Comparison of ENCODE assay signal across 34 cellular contexts in genomic region chr5:144024085-144024484, GRCh38.
DNase-seq lines count a peak whose midpoint lies in the region; ATAC-seq, FAIRE-seq and TF ChIP-seq lines count a peak whose summit lies in the region.
"Had no signal": no experiment of that assay in that cellular context is flagged by ENCODE, and none has a peak within 500 bp of the region (broad histone marks: within the 10 kb centered on the region; RNA-seq: fewer than 3 reads in every experiment).

No MANE protein-coding gene starts in this region.

- peaks cover 8 to 27% of the 10 kb centered on the region in 2 experiments; a peak in 3 of 4 replicates for H3K4me1 ChIP-seq in SK-N-SH (ENCODE audit: control insufficient read depth in 1 of 2, insufficient read depth in 2 of 2, low read depth in 1 of 2, low read length in 1 of 2)
- H3K4me1 ChIP-seq: A549; BE2C; BLaER1; BLaER1 treated with 17β-estradiol and CSF1 and Interleukin-3, amounts not matched to agents 10 nM and 100 nM; Caco-2 had no signal

- H3K4me1 Mint-ChIP-seq in HFFc6 (ENCODE audit: low read depth) (peaks cover 33% of the 10 kb centered on the region), nephron (peaks cover 24% of the 10 kb centered on the region)
- H3K4me1 Mint-ChIP-seq: B cell; CD14-positive monocyte; CD4-positive, alpha-beta memory T cell; CD8-positive, alpha-beta memory T cell had no signal

- H3K36me3 Mint-ChIP-seq in HFFc6 (ENCODE audit: low read depth) = peaks cover 17% of the 10 kb centered on the region; the same call in 1 of the 2 replicates
- H3K36me3 Mint-ChIP-seq in nephron (ENCODE audit: low read depth) = peaks cover 4% of the 10 kb centered on the region
- H3K36me3 Mint-ChIP-seq: CD14-positive monocyte; CD4-positive, CD25-positive, alpha-beta regulatory T cell; CD8-positive, alpha-beta T cell had no signal

- H3K4me2 ChIP-seq in SK-N-SH = no peak overlapping the region
- H3K4me2 ChIP-seq: A549; BLaER1; BLaER1 treated with 17β-estradiol and CSF1 and Interleukin-3, amounts not matched to agents 10 nM and 100 nM had no signal

- no peaks in the 10 kb centered on the region for H4K20me1 ChIP-seq in SK-N-SH (ENCODE audit: insufficient read depth)
- H4K20me1 ChIP-seq: BLaER1; BLaER1 treated with 17β-estradiol and CSF1 and Interleukin-3, amounts not matched to agents 10 nM and 100 nM had no signal

- H3K9me3 ChIP-seq in SK-N-SH = no peaks in the 10 kb centered on the region
- H3K9me3 ChIP-seq: A549, BE2C, Caco-2 had no signal

- H3K36me3 ChIP-seq in SK-N-SH (replicated peaks in 1 of 2; ENCODE audit: control insufficient read depth in 1 of 2, insufficient read depth in 2 of 2, low read length in 1 of 2) = no peaks in the 10 kb centered on the region
- H3K36me3 ChIP-seq: BE2C, BLaER1 had no signal

- H3K79me2 ChIP-seq in SK-N-SH (ENCODE audit: insufficient read depth) = no peaks in the 10 kb centered on the region

- peak overlapping the region; percentile 15; the same call in 1 of the 2 replicates for H3K27ac Mint-ChIP-seq in HFFc6
- peak overlapping the region in 2 of 3 experiments; percentile 50 to 55 for H3K27ac Mint-ChIP-seq in nephron
- H3K27ac Mint-ChIP-seq: B cell; CD14-positive monocyte; CD4-positive, alpha-beta memory T cell; CD4-positive, alpha-beta T cell; CD4-positive, CD25-positive, alpha-beta regulatory T cell; CD8-positive, alpha-beta memory T cell; CD8-positive, alpha-beta T cell had no signal

- peak overlapping the region in 1 of 2 experiments; percentile 79; a peak in 2 of 4 replicates for H3K27ac ChIP-seq in SK-N-SH (ENCODE audit: low read depth in 2 of 2, low read length in 1 of 2)
- H3K27ac ChIP-seq: 22Rv1; A549; BLaER1; BLaER1 treated with 17β-estradiol and CSF1 and Interleukin-3, amounts not matched to agents 10 nM and 100 nM; C4-2B had no signal

- no peak for TF ChIP-seq POLR2A in H54 (IDR thresholded peaks at IDR 0.05; ENCODE audit: low read depth, low read length)

- no peak for ATAC-seq in SK-N-SH treated with all-trans-retinoic acid at 6 μM for 48 hours
- ATAC-seq: A549; CD8-positive, alpha-beta T cell had no signal

- CTCF ChIA-PET in SK-N-SH (lab: Yijun Ruan, JAX) = no interaction called here

- H2AFZ ChIP-seq in SK-N-SH (ENCODE audit: low read depth) = no peak overlapping the region

- no peak for TF ChIP-seq CTCF in SK-N-SH (IDR thresholded peaks at IDR 0.05)
- no peak for TF ChIP-seq CTCF in HFFc6 (IDR thresholded peaks at IDR 0.05)
- TF ChIP-seq CTCF in nephron (IDR thresholded peaks at IDR 0.05; ENCODE audit: unreplicated experiment in 3 of 3) = no peak

- POLR2A ChIA-PET in SK-N-SH (lab: Yijun Ruan, JAX) = no interaction called here

- TF ChIP-seq EP300 in SK-N-SH (IDR thresholded peaks at IDR 0.05; ENCODE audit: borderline replicate concordance in 1 of 2, low read depth in 1 of 2, low read length in 1 of 2) = peak in 1 of 2 experiments; percentile 81; a peak in 2 of 4 replicates

- H3K4me3 ChIP-seq in SK-N-SH (ENCODE audit: low read depth in 2 of 2, low read length in 1 of 2) = no peak overlapping the region
- H3K4me3 ChIP-seq: A549; BLaER1; BLaER1 treated with 17β-estradiol and CSF1 and Interleukin-3, amounts not matched to agents 10 nM and 100 nM had no signal

- DNase-seq in SK-N-SH (no peak), HFFc6 (no peak), NCI-H187 (lab: John Stamatoyannopoulos, UW) (no peak), H54 (ENCODE audit: insufficient read length, low spot score) (no peak)
- DNase-seq: 8988T; ACHN; AML-193; BE2C; C1 segment of cervical spinal cord; Caco-2; Calu3; CD4-positive, alpha-beta memory T cell; CD4-positive, alpha-beta T cell; CD4-positive, CD25-positive, alpha-beta regulatory T cell; CD8-positive, alpha-beta memory T cell; CD8-positive, alpha-beta T cell; COR-L47; DMS 273 treated with DMSO at 0.1 percent for 48 hours; DMS153; DMS79; DMS79 treated with DMSO at 0.1 percent for 48 hours; DND-41; EL had no signal

- H3K9ac ChIP-seq in SK-N-SH = no peak overlapping the region
- H3K9ac ChIP-seq: BLaER1; BLaER1 treated with 17β-estradiol and CSF1 and Interleukin-3, amounts not matched to agents 10 nM and 100 nM had no signal

- H3K4me3 Mint-ChIP-seq in HFFc6 (no peak overlapping the region), nephron (no peak overlapping the region)
- H3K4me3 Mint-ChIP-seq: B cell; CD14-positive monocyte; CD4-positive, alpha-beta memory T cell; CD4-positive, alpha-beta T cell; CD4-positive, CD25-positive, alpha-beta regulatory T cell; CD8-positive, alpha-beta memory T cell; CD8-positive, alpha-beta T cell had no signal

- no peaks in the 10 kb centered on the region for H3K27me3 ChIP-seq in SK-N-SH (ENCODE audit: insufficient read depth)
- H3K27me3 ChIP-seq: BE2C; BLaER1; BLaER1 treated with 17β-estradiol and CSF1 and Interleukin-3, amounts not matched to agents 10 nM and 100 nM had no signal

- 79% methylated on average over 1 of the region's 1 CpG for WGBS in SK-N-SH (ENCODE audit: low lambda C conversion rate)

- peaks cover 1% of the 10 kb centered on the region; the same call in 1 of the 2 replicates for H3K27me3 Mint-ChIP-seq in HFFc6 (ENCODE audit: insufficient read depth)
- peaks cover 4% of the 10 kb centered on the region for H3K27me3 Mint-ChIP-seq in nephron (ENCODE audit: low read depth)

- H3K9me2 ChIP-seq in SK-N-SH = no peaks in the 10 kb centered on the region

- peaks cover 11% of the 10 kb centered on the region for H3F3A ChIP-seq in SK-N-SH (replicated peaks; ENCODE audit: insufficient read depth)

- TF ChIP-seq RAD21 in SK-N-SH (IDR thresholded peaks at IDR 0.05; ENCODE audit: low read length) = no peak; the same call in 1 of the 2 replicates

- FAIRE-seq in H54 (lab: Jason Lieb, UNC) = no peak
- FAIRE-seq: A204.1, A549, D721Med had no signal

- H3K9me3 Mint-ChIP-seq in HFFc6 = no peaks in the 10 kb centered on the region
- peaks cover 20% of the 10 kb centered on the region for H3K9me3 Mint-ChIP-seq in nephron

TF ChIP-seq in SK-N-SH, 30 proteins besides CTCF, POLR2A, EP300 and RAD21:
- TF ChIP-seq GATA2 (CRISPR knock-in tag; IDR thresholded peaks at IDR 0.05) (peak; percentile 82), RCOR1 (IDR thresholded peaks at IDR 0.05; ENCODE audit: low read length) (peak; percentile 52; the same call in 1 of the 2 replicates), YY1 (IDR thresholded peaks at IDR 0.05; ENCODE audit: low read depth) (no peak), FOXJ3 (CRISPR knock-in tag; IDR thresholded peaks at IDR 0.05) (peak; percentile 67), CHD2 (IDR thresholded peaks at IDR 0.05; ENCODE audit: low read length, partially characterized antibody) (peak; percentile 43)
- TF ChIP-seq, protein P1, sequence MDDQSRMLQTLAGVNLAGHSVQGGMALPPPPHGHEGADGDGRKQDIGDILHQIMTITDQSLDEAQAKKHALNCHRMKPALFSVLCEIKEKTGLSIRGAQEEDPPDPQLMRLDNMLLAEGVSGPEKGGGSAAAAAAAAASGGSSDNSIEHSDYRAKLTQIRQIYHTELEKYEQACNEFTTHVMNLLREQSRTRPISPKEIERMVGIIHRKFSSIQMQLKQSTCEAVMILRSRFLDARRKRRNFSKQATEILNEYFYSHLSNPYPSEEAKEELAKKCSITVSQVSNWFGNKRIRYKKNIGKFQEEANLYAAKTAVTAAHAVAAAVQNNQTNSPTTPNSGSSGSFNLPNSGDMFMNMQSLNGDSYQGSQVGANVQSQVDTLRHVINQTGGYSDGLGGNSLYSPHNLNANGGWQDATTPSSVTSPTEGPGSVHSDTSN (IDR thresholded peaks at IDR 0.05) = no peak

TF ChIP-seq in SK-N-SH treated with all-trans-retinoic acid at 6 μM for 48 hours, 23 proteins besides CTCF, POLR2A, EP300 and RAD21 (continues in another document):
- TF ChIP-seq, protein P2, sequence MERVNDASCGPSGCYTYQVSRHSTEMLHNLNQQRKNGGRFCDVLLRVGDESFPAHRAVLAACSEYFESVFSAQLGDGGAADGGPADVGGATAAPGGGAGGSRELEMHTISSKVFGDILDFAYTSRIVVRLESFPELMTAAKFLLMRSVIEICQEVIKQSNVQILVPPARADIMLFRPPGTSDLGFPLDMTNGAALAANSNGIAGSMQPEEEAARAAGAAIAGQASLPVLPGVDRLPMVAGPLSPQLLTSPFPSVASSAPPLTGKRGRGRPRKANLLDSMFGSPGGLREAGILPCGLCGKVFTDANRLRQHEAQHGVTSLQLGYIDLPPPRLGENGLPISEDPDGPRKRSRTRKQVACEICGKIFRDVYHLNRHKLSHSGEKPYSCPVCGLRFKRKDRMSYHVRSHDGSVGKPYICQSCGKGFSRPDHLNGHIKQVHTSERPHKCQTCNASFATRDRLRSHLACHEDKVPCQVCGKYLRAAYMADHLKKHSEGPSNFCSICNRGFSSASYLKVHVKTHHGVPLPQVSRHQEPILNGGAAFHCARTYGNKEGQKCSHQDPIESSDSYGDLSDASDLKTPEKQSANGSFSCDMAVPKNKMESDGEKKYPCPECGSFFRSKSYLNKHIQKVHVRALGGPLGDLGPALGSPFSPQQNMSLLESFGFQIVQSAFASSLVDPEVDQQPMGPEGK (CRISPR knock-in tag; IDR thresholded peaks at IDR 0.05; ENCODE audit: borderline replicate concordance) = no peak
- no peak for TF ChIP-seq OSR1 (CRISPR knock-in tag; IDR thresholded peaks at IDR 0.05)
- TF ChIP-seq, protein P3, sequence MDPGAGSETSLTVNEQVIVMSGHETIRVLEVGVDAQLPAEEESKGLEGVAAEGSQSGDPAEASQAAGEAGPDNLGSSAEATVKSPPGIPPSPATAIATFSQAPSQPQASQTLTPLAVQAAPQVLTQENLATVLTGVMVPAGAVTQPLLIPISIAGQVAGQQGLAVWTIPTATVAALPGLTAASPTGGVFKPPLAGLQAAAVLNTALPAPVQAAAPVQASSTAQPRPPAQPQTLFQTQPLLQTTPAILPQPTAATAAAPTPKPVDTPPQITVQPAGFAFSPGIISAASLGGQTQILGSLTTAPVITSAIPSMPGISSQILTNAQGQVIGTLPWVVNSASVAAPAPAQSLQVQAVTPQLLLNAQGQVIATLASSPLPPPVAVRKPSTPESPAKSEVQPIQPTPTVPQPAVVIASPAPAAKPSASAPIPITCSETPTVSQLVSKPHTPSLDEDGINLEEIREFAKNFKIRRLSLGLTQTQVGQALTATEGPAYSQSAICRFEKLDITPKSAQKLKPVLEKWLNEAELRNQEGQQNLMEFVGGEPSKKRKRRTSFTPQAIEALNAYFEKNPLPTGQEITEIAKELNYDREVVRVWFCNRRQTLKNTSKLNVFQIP (CRISPR knock-in tag; IDR thresholded peaks at IDR 0.05; ENCODE audit: borderline replicate concordance, low read depth) = no peak
- no peak for TF ChIP-seq GLIS3 (CRISPR knock-in tag; IDR thresholded peaks at IDR 0.05)
- TF ChIP-seq ZC3H10 (CRISPR knock-in tag; IDR thresholded peaks at IDR 0.05) = no peak
- no peak for TF ChIP-seq ARNTL (CRISPR knock-in tag; IDR thresholded peaks at IDR 0.05; ENCODE audit: borderline replicate concordance, low read depth)
- TF ChIP-seq CSDC2 (CRISPR knock-in tag; IDR thresholded peaks at IDR 0.05) = no peak
- no peak for TF ChIP-seq BACH2 (CRISPR knock-in tag; IDR thresholded peaks at IDR 0.05; ENCODE audit: borderline replicate concordance)
- no peak for TF ChIP-seq ESRRG (CRISPR knock-in tag; IDR thresholded peaks at IDR 0.05)
- TF ChIP-seq TOX (CRISPR knock-in tag; IDR thresholded peaks at IDR 0.05; ENCODE audit: borderline replicate concordance) = no peak
- no peak for TF ChIP-seq ZNF8 (CRISPR knock-in tag; IDR thresholded peaks at IDR 0.05)
- TF ChIP-seq ZNF70 (CRISPR knock-in tag; IDR thresholded peaks at IDR 0.05) = no peak
- TF ChIP-seq ZFP30 (CRISPR knock-in tag; IDR thresholded peaks at IDR 0.05) = no peak
